Comparison of ENCODE assay signal across 9 cellular contexts in genomic region chr10:95360122-95360715, GRCh38.
DNase-seq lines count a peak whose midpoint lies in the region; ATAC-seq and TF ChIP-seq lines count a peak whose summit lies in the region.
"Had no signal": no experiment of that assay in that cellular context is flagged by ENCODE, and none has a peak within 500 bp of the region (broad histone marks: within the 10 kb centered on the region; RNA-seq: fewer than 3 reads in every experiment).

No MANE protein-coding gene starts in this region.

- H3K4me1 Mint-ChIP-seq in activated CD4-positive, alpha-beta memory T cell treated with anti-CD3 and anti-CD28 coated beads for 36 hours (ENCODE audit: low read depth), result no peaks in the 10 kb centered on the region

- no peaks in the 10 kb centered on the region for H3K36me3 Mint-ChIP-seq in activated CD4-positive, alpha-beta memory T cell treated with anti-CD3 and anti-CD28 coated beads for 36 hours

- intact Hi-C loops in left colon (cut with DNase I, micrococcal nuclease), result loop anchor here (5.0 to 10.0 kb wide), 2 partner anchors 113 to 115 kb away; no protein-coding TSS in a partner anchor
- intact Hi-C loops in activated CD4-positive, alpha-beta memory T cell treated with anti-CD3 and anti-CD28 coated beads for 36 hours (cut with micrococcal nuclease), result no loop called here

- no peaks in the 10 kb centered on the region for H3K36me3 ChIP-seq in WERI-Rb-1

- no peak overlapping the region for H3K4me3 Mint-ChIP-seq in activated CD4-positive, alpha-beta memory T cell treated with anti-CD3 and anti-CD28 coated beads for 36 hours

- CTCF ChIA-PET in activated CD4-positive, alpha-beta memory T cell treated with anti-CD3 and anti-CD28 coated beads for 36 hours (lab: Charles Lee), result interaction anchor here (0.8 to 10.2 kb wide), 4 partner anchors 16 to 238 kb away, joined by 4 to 218 read pairs (median 46); no protein-coding TSS in a partner anchor

- no peak overlapping the region for H3K4me3 ChIP-seq in WERI-Rb-1 (ENCODE audit: low read depth, low read length)

- TF ChIP-seq CTCF in WERI-Rb-1 (IDR thresholded peaks at IDR 0.05; ENCODE audit: low read depth, low read length), result no peak

- H3K9me3 ChIP-seq in WERI-Rb-1 (ENCODE audit: severe bottlenecking), result no peaks in the 10 kb centered on the region

- H3K27me3 Mint-ChIP-seq in activated CD4-positive, alpha-beta memory T cell treated with anti-CD3 and anti-CD28 coated beads for 36 hours, result peaks cover 6% of the 10 kb centered on the region

- ATAC-seq in GM18502 (IDR thresholded peaks at IDR 0.05; ENCODE audit: poor library complexity, unreplicated experiment), result peak; percentile 68
- peak; percentile 54 for ATAC-seq in HG02938 (IDR thresholded peaks at IDR 0.05; ENCODE audit: unreplicated experiment)
- peak; percentile 69 for ATAC-seq in SK-N-SH treated with all-trans-retinoic acid at 6 μM for 48 hours
- ATAC-seq in left colon, result peak; percentile 39
- ATAC-seq in activated CD4-positive, CD25-positive, alpha-beta regulatory T cell treated with anti-CD3 and anti-CD28 coated beads, Interleukin-2, amount 50 U/mL, for 24 hours, result no peak
- no peak for ATAC-seq in left lobe of liver

- H3K27ac ChIP-seq in WERI-Rb-1, result no peak overlapping the region

- DNase-seq in left colon (no peak), WERI-Rb-1 (no peak), left lobe of liver (ENCODE audit: low spot score) (no peak)
- DNase-seq in activated CD4-positive, alpha-beta memory T cell treated with anti-CD3 and anti-CD28 coated beads for 36 hours, result no peak
- DNase-seq: activated CD4-positive, alpha-beta T cell treated with anti-CD3 and anti-CD28 coated beads, Interleukin-2, amount 50 U/mL, for 4 hours had no signal

- H3K9me3 Mint-ChIP-seq in activated CD4-positive, alpha-beta memory T cell treated with anti-CD3 and anti-CD28 coated beads for 36 hours, result no peaks in the 10 kb centered on the region

- H3K27me3 ChIP-seq in WERI-Rb-1 (ENCODE audit: insufficient read depth, low read depth, severe bottlenecking), result no peaks in the 10 kb centered on the region

- POLR2A ChIA-PET in activated CD4-positive, alpha-beta memory T cell treated with anti-CD3 and anti-CD28 coated beads for 36 hours (lab: Charles Lee), result no interaction called here

- H3K27ac Mint-ChIP-seq in activated CD4-positive, alpha-beta memory T cell treated with anti-CD3 and anti-CD28 coated beads for 36 hours, result no peak overlapping the region

TF ChIP-seq in SK-N-SH treated with all-trans-retinoic acid at 6 μM for 48 hours, 23 proteins besides CTCF, POLR2A, EP300 and RAD21:
- TF ChIP-seq CSDC2 (CRISPR knock-in tag; IDR thresholded peaks at IDR 0.05), result no peak
- TF ChIP-seq ZNF8 (CRISPR knock-in tag; IDR thresholded peaks at IDR 0.05), result no peak
- TF ChIP-seq PPARA (CRISPR knock-in tag; IDR thresholded peaks at IDR 0.05; ENCODE audit: borderline replicate concordance), result no peak
- TF ChIP-seq ZNF565 (CRISPR knock-in tag; conservative IDR thresholded peaks at IDR 0.05; ENCODE audit: low read depth), result no peak
- no peak for TF ChIP-seq ZNF70 (CRISPR knock-in tag; IDR thresholded peaks at IDR 0.05)
- no peak for TF ChIP-seq ISL1 (CRISPR knock-in tag; IDR thresholded peaks at IDR 0.05)
- no peak for TF ChIP-seq BACH2 (CRISPR knock-in tag; IDR thresholded peaks at IDR 0.05; ENCODE audit: borderline replicate concordance)
- TF ChIP-seq TSHZ2 (CRISPR knock-in tag; IDR thresholded peaks at IDR 0.05), result no peak
- no peak for TF ChIP-seq TCF4 (CRISPR knock-in tag; IDR thresholded peaks at IDR 0.05; ENCODE audit: borderline replicate concordance)
- TF ChIP-seq ESRRG (CRISPR knock-in tag; IDR thresholded peaks at IDR 0.05), result no peak
- TF ChIP-seq ZFP3 (CRISPR knock-in tag; IDR thresholded peaks at IDR 0.05), result no peak
- no peak for TF ChIP-seq TOX (CRISPR knock-in tag; IDR thresholded peaks at IDR 0.05; ENCODE audit: borderline replicate concordance)
- no peak for TF ChIP-seq ARNTL (CRISPR knock-in tag; IDR thresholded peaks at IDR 0.05; ENCODE audit: borderline replicate concordance, low read depth)
- TF ChIP-seq, protein P1, sequence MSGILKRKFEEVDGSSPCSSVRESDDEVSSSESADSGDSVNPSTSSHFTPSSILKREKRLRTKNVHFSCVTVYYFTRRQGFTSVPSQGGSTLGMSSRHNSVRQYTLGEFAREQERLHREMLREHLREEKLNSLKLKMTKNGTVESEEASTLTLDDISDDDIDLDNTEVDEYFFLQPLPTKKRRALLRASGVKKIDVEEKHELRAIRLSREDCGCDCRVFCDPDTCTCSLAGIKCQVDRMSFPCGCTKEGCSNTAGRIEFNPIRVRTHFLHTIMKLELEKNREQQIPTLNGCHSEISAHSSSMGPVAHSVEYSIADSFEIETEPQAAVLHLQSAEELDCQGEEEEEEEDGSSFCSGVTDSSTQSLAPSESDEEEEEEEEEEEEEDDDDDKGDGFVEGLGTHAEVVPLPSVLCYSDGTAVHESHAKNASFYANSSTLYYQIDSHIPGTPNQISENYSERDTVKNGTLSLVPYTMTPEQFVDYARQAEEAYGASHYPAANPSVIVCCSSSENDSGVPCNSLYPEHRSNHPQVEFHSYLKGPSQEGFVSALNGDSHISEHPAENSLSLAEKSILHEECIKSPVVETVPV (CRISPR knock-in tag; IDR thresholded peaks at IDR 0.05), result no peak
- no peak for TF ChIP-seq ZFP30 (CRISPR knock-in tag; IDR thresholded peaks at IDR 0.05)

Comparison
In these comparisons a context has a peak if more than half of its experiments do, and no peak if none do; other contexts are left out.
1. ATAC-seq: peak in GM18502 (single experiment), HG02938 (single experiment), SK-N-SH treated with all-trans-retinoic acid at 6 μM for 48 hours (single experiment) and left colon (single experiment); none in activated CD4-positive, CD25-positive, alpha-beta regulatory T cell treated with anti-CD3 and anti-CD28 coated beads, Interleukin-2, amount 50 U/mL, for 24 hours (0 of 2) and left lobe of liver (single experiment).